ENCODE assay signal across 17 cellular contexts in the genomic region with DNA sequence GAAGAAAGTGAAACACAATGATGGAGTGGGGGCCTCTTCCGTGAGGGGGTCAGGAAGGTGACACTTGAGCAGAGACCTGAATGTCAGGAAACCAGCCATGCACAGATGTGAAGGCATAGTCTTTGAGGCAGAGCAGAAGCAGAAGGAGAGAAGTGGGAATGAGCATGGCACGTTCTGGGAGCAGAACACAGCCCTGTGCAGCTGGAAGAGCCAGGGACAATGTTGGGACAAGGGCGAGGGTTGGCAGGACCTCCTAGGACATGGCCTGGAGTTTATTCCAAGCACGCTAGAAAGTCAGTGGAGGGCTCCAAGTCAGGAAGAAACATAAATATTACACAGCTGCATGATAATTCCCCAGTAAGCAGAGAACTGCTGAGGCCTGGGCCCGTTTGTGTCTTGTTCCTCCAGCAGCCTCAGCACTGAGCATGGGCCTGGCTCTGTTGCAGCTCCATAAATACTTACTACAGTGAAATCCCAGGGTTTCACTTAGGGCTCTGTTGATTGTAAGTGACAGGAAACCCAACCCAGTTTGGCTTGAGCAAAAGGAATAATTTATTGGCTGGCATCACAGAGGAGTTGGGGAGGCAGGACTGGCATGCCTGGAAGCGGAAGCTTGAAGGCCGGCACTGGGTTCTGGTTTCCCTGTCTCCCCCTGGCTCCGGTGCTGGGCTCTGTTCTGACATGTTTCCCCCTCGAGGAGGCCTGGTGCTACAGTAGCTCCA.
DNase-seq lines count a peak whose midpoint lies in the region; ATAC-seq, FAIRE-seq and TF ChIP-seq lines count a peak whose summit lies in the region.
"Had no signal": no experiment of that assay in that cellular context is flagged by ENCODE, and none has a peak within 500 bp of the region (broad histone marks: within the 10 kb centered on the region; RNA-seq: fewer than 3 reads in every experiment).

No MANE protein-coding gene starts in this region.

- H3K27me3 ChIP-seq in SJSA1 (replicated peaks) (no peaks in the 10 kb centered on the region), H1 (replicated peaks in 1 of 4; ENCODE audit: control insufficient read depth in 3 of 4, extremely low read depth in 1 of 4, insufficient read depth in 3 of 4, low read length in 3 of 4) (no peaks in the 10 kb centered on the region), lower lobe of right lung (ENCODE audit: low read depth) (no peaks in the 10 kb centered on the region), subcutaneous abdominal adipose tissue (ENCODE audit: control insufficient read depth in 5 of 5, insufficient read depth in 4 of 5, low read length in 5 of 5) (no peaks in the 10 kb centered on the region)

- no peak overlapping the region for H3K9ac ChIP-seq in H1 (replicated peaks in 1 of 4; ENCODE audit: extremely low read depth in 1 of 4, low read depth in 3 of 4, low read length in 3 of 4)
- peak overlapping the region in 1 of 5 donors; percentile 50 for H3K9ac ChIP-seq in subcutaneous abdominal adipose tissue (ENCODE audit: low read length in 5 of 5)

- no peak overlapping the region for H2AFZ ChIP-seq in H1 (ENCODE audit: low read length)

- DNase-seq in SJSA1 (ENCODE audit: low read depth in 1 of 2, low spot score in 2 of 2) (no peak), H1 (ENCODE audit: low read depth in 1 of 2, low spot score in 2 of 2) (no peak), lower lobe of right lung (no peak), NOMO-1 treated with DMSO at 0.1 percent for 48 hours (lab: John Stamatoyannopoulos, UW; ENCODE audit: unreplicated experiment) (no peak)
- DNase-seq in NK-92 treated with Interleukin-12 subunit alpha and Interleukin-12 subunit beta, amount 100 ng/mL, for 24 hours (lab: John Stamatoyannopoulos, UW): no peak
- DNase-seq: activated CD4-positive, alpha-beta memory T cell treated with anti-CD3 and anti-CD28 coated beads, Interleukin-2, amount 10 ng/mL, durations not matched to agents 7 days and 5 days; activated naive CD4-positive, alpha-beta T cell treated with Interleukin-2 at 50 U/mL for 16 hours; C1 segment of cervical spinal cord; central memory CD4-positive, alpha-beta T cell; KBM-7; NCI-H187; NCI-H774; stimulated activated CD4-positive, alpha-beta T cell treated with anti-CD3 and anti-CD28 coated beads, Interleukin-4, amount 100 ng/mL, for 1 hour had no signal

- no peaks in the 10 kb centered on the region for H3K79me2 ChIP-seq in H1 (ENCODE audit: control insufficient read depth in 1 of 2, insufficient read depth in 2 of 2, low read length in 2 of 2)

- no peaks in the 10 kb centered on the region for H3K79me1 ChIP-seq in H1 (ENCODE audit: low read depth, low read length)

- no peak overlapping the region for H3K4ac ChIP-seq in H1 (replicated peaks; ENCODE audit: insufficient read length, low read depth, low read length)

- H3K36me3 ChIP-seq in SJSA1 (peaks cover 29% of the 10 kb centered on the region), H1 (ENCODE audit: control insufficient read depth in 2 of 4, insufficient read depth in 4 of 4, low read length in 3 of 4) (no peaks in the 10 kb centered on the region), lower lobe of right lung (peaks cover 47% of the 10 kb centered on the region), subcutaneous abdominal adipose tissue (ENCODE audit: control insufficient read depth in 5 of 5, insufficient read depth in 5 of 5, low read length in 5 of 5) (peaks cover 0 to 35% (median 19%) of the 10 kb centered on the region in 5 donors)

- no peak overlapping the region for H2BK15ac ChIP-seq in H1 (ENCODE audit: low read length)

- H4K91ac ChIP-seq in H1 (replicated peaks; ENCODE audit: insufficient read length, low read length): no peak overlapping the region

- no peak overlapping the region for H4K5ac ChIP-seq in H1 (ENCODE audit: insufficient read length, low read depth, low read length)

- peaks cover 63% of the 10 kb centered on the region for H3K4me1 ChIP-seq in SJSA1 (replicated peaks)
- no peaks in the 10 kb centered on the region; a peak in 1 of 7 replicates for H3K4me1 ChIP-seq in H1 (replicated peaks in 1 of 4; ENCODE audit: control insufficient read depth in 3 of 4, insufficient read depth in 4 of 4, low read length in 3 of 4)
- H3K4me1 ChIP-seq in lower lobe of right lung: peaks cover 83% of the 10 kb centered on the region
- H3K4me1 ChIP-seq in subcutaneous abdominal adipose tissue (ENCODE audit: control insufficient read depth in 5 of 5, insufficient read depth in 5 of 5, low read length in 5 of 5): peaks cover 10 to 54% (median 43%) of the 10 kb centered on the region in 5 donors

- H3K18ac ChIP-seq in H1 (ENCODE audit: extremely low read depth, low read length): no peak overlapping the region

- no peak overlapping the region for H3K23ac ChIP-seq in H1 (ENCODE audit: insufficient read length)

- H3K56ac ChIP-seq in H1 (replicated peaks; ENCODE audit: insufficient read length, low read depth, low read length): no peak overlapping the region

- no peak overlapping the region for H3K14ac ChIP-seq in H1 (ENCODE audit: insufficient read length)

- H4K8ac ChIP-seq in H1 (ENCODE audit: extremely low read depth, insufficient read depth, low read length): no peak overlapping the region

- no peak overlapping the region for H3K4me2 ChIP-seq in H1 (ENCODE audit: insufficient read depth in 1 of 2, low read depth in 2 of 2, low read length in 2 of 2)

- no peaks in the 10 kb centered on the region for H3K23me2 ChIP-seq in H1 (ENCODE audit: low read depth, low read length)

- no peak for TF ChIP-seq CTCF in H1 (IDR thresholded peaks at IDR 0.05; ENCODE audit: control extremely low read depth in 1 of 3, insufficient read depth in 1 of 3, low read depth in 1 of 3, low read length in 3 of 3)
- TF ChIP-seq CTCF in lower lobe of right lung (IDR thresholded peaks at IDR 0.05): peak; percentile 15

- H3K4me3 ChIP-seq in SJSA1: no peak overlapping the region
- no peak overlapping the region for H3K4me3 ChIP-seq in H1 (ENCODE audit: extremely low read depth in 1 of 4, insufficient read depth in 2 of 4, low read depth in 3 of 4, low read length in 4 of 4)
- no peak overlapping the region for H3K4me3 ChIP-seq in lower lobe of right lung
- H3K4me3 ChIP-seq in subcutaneous abdominal adipose tissue (ENCODE audit: low read depth in 1 of 5, low read length in 5 of 5): peak overlapping the region in 1 of 5 donors; percentile 2

- no peak for TF ChIP-seq EP300 in H1 (IDR thresholded peaks at IDR 0.05; ENCODE audit: borderline replicate concordance in 1 of 2, low read depth in 2 of 2, low read length in 2 of 2)

- CTCF ChIA-PET in H1 (lab: Charles Lee; ENCODE audit: partially characterized antibody): interaction anchor here (1.0 to 1.7 kb wide), 6 partner anchors 12 to 109 kb away, joined by 3 to 5 read pairs (median 3); no protein-coding TSS in a partner anchor

- no peak overlapping the region for H2BK5ac ChIP-seq in H1 (ENCODE audit: low read depth, low read length)

- peak overlapping the region; percentile 61; the same call in 1 of the 2 replicates for H2BK20ac ChIP-seq in H1 (ENCODE audit: low read length)

- 84% methylated on average over 9 of the region's 9 CpGs; no CpG with 5 or more reads in 1 of the 2 experiments for WGBS in H1 (ENCODE audit: extremely low coverage in 1 of 2, insufficient coverage in 1 of 2, insufficient read length in 1 of 2, insufficient replicate concordance in 2 of 2, low coverage in 1 of 2, low lambda C conversion rate in 2 of 2, missing lambda C conversion rate in 1 of 2), 2 experiments

- H3K27ac ChIP-seq in SJSA1: peak overlapping the region; percentile 50
- no peak overlapping the region for H3K27ac ChIP-seq in H1 (ENCODE audit: low read depth, low read length)
- peak overlapping the region; percentile 78 for H3K27ac ChIP-seq in lower lobe of right lung
- peak overlapping the region; percentile 50 for H3K27ac ChIP-seq in subcutaneous abdominal adipose tissue (ENCODE audit: low read depth, low read length)

- no peak for FAIRE-seq in H1 (lab: Jason Lieb, UNC)

- no peak overlapping the region for H2AK5ac ChIP-seq in H1 (ENCODE audit: low read depth, low read length)

- no peak for ATAC-seq in lower lobe of right lung
- no peak for ATAC-seq in HG03439 (IDR thresholded peaks at IDR 0.05; ENCODE audit: unreplicated experiment)
- no peak for ATAC-seq in HG02938 (IDR thresholded peaks at IDR 0.05; ENCODE audit: unreplicated experiment)
- ATAC-seq: stimulated activated memory B cell treated with anti-CD40 and anti-IgM and Interleukin-4, amounts not matched to agents 10 μg/mL and 1 μg/mL and 100 μg/mL, for 72 hours had no signal

- TF ChIP-seq POLR2A in H1 (IDR thresholded peaks at IDR 0.05; ENCODE audit: control extremely low read depth in 1 of 2, low read depth in 2 of 2, low read length in 2 of 2): no peak

- no peaks in the 10 kb centered on the region for H4K20me1 ChIP-seq in H1 (replicated peaks in 1 of 2; ENCODE audit: control insufficient read depth in 1 of 2, insufficient read depth in 2 of 2, low read length in 2 of 2)

- H2BK12ac ChIP-seq in H1 (ENCODE audit: low read depth, low read length): no peak overlapping the region

- intact Hi-C loops in lower lobe of right lung (cut with DNase I): no loop called here

- H3K9me3 ChIP-seq in SJSA1 (replicated peaks) (no peaks in the 10 kb centered on the region), H1 (ENCODE audit: insufficient read depth in 2 of 2, low read depth in 1 of 2, low read length in 1 of 2) (no peaks in the 10 kb centered on the region), lower lobe of right lung (no peaks in the 10 kb centered on the region), subcutaneous abdominal adipose tissue (ENCODE audit: control insufficient read depth in 5 of 5, low read length in 5 of 5) (no peaks in the 10 kb centered on the region)

- TF ChIP-seq RAD21 in H1 (IDR thresholded peaks at IDR 0.05 in 1 of 2, conservative IDR thresholded peaks at IDR 0.05 in 1 of 2; ENCODE audit: low read depth in 2 of 2, low read length in 2 of 2): no peak

- no peak overlapping the region for H2BK120ac ChIP-seq in H1 (replicated peaks; ENCODE audit: low read depth, low read length)

- POLR2A ChIA-PET in H1 (lab: Charles Lee; ENCODE audit: partially characterized antibody): no interaction called here

TF ChIP-seq in H1, 55 proteins besides CTCF, POLR2A, EP300 and RAD21 (continues in another document):
- no peak for TF ChIP-seq ASH2L (IDR thresholded peaks at IDR 0.05; ENCODE audit: low read length)
- TF ChIP-seq SAP30 (IDR thresholded peaks at IDR 0.05; ENCODE audit: insufficient read depth, insufficient replicate concordance, low read length): no peak
- TF ChIP-seq SRF (IDR thresholded peaks at IDR 0.05; ENCODE audit: low read depth, low read length): no peak
- no peak for TF ChIP-seq GABPA (IDR thresholded peaks at IDR 0.05; ENCODE audit: borderline replicate concordance, insufficient read depth, low read length)
- no peak for TF ChIP-seq JUND (IDR thresholded peaks at IDR 0.05; ENCODE audit: low read length)
- TF ChIP-seq MAFK (IDR thresholded peaks at IDR 0.05; ENCODE audit: low read depth, low read length): no peak
- TF ChIP-seq, protein P1, sequence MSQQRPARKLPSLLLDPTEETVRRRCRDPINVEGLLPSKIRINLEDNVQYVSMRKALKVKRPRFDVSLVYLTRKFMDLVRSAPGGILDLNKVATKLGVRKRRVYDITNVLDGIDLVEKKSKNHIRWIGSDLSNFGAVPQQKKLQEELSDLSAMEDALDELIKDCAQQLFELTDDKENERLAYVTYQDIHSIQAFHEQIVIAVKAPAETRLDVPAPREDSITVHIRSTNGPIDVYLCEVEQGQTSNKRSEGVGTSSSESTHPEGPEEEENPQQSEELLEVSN (IDR thresholded peaks at IDR 0.05): no peak
